ENCODE assay signal across 13 cellular contexts in genomic region chr5:96753017-96753397, GRCh38. TPM values are rescaled to one million over a fixed set of nuclear protein-coding genes. Genes with fewer than 3 reads are reported as not detected.
DNase-seq lines count a peak whose midpoint lies in the region; ATAC-seq, FAIRE-seq and TF ChIP-seq lines count a peak whose summit lies in the region.
"Had no signal": no experiment of that assay in that cellular context is flagged by ENCODE, and none has a peak within 500 bp of the region (broad histone marks: within the 10 kb centered on the region; RNA-seq: fewer than 3 reads in every experiment).

No MANE protein-coding gene starts in this region.

- no peaks in the 10 kb centered on the region for H3K9me3 Mint-ChIP-seq in activated naive CD4-positive, alpha-beta T cell treated with anti-CD3 and anti-CD28 coated beads, Interleukin-2, amount 10 ng/mL, durations not matched to agents 7 days and 5 days
- no peaks in the 10 kb centered on the region for H3K9me3 Mint-ChIP-seq in activated naive CD4-positive, alpha-beta T cell treated with anti-CD3 and anti-CD28 coated beads for 36 hours
- H3K9me3 Mint-ChIP-seq in neural progenitor cell, result no peaks in the 10 kb centered on the region
- H3K9me3 Mint-ChIP-seq: IgD-negative memory B cell had no signal

- H3K36me3 ChIP-seq in HEK293 (ENCODE audit: control insufficient read depth in 2 of 2, insufficient read depth in 1 of 2, low read length in 2 of 2) (peaks cover 34 to 79% of the 10 kb centered on the region in 2 experiments), K562 (ENCODE audit: control insufficient read depth, insufficient read depth, low read length) (peaks cover 81% of the 10 kb centered on the region), neural progenitor cell (no peaks in the 10 kb centered on the region)

- in situ Hi-C loops in K562 (cut with MboI), result no loop called here

- FAIRE-seq in K562 (lab: Jason Lieb, UNC), result no peak
- FAIRE-seq: HTR-8/SVneo had no signal

- H3K27me3 ChIP-seq in K562 (ENCODE audit: control insufficient read depth in 2 of 2, insufficient read depth in 2 of 2, low read length in 2 of 2) (no peaks in the 10 kb centered on the region), neural progenitor cell (no peaks in the 10 kb centered on the region)
- H3K27me3 ChIP-seq: BLaER1 treated with 17β-estradiol and CSF1 and Interleukin-3, amounts not matched to agents 10 nM and 100 nM; MG63 had no signal

- H3K27ac Mint-ChIP-seq in activated naive CD4-positive, alpha-beta T cell treated with anti-CD3 and anti-CD28 coated beads, Interleukin-2, amount 10 ng/mL, durations not matched to agents 7 days and 5 days, result peak overlapping the region; percentile 52
- no peak overlapping the region for H3K27ac Mint-ChIP-seq in activated naive CD4-positive, alpha-beta T cell treated with anti-CD3 and anti-CD28 coated beads for 36 hours
- peak overlapping the region; percentile 88 for H3K27ac Mint-ChIP-seq in neural progenitor cell
- H3K27ac Mint-ChIP-seq: IgD-negative memory B cell had no signal

- H3K4me1 Mint-ChIP-seq in activated naive CD4-positive, alpha-beta T cell treated with anti-CD3 and anti-CD28 coated beads, Interleukin-2, amount 10 ng/mL, durations not matched to agents 7 days and 5 days, result no peaks in the 10 kb centered on the region
- peaks cover 25% of the 10 kb centered on the region for H3K4me1 Mint-ChIP-seq in activated naive CD4-positive, alpha-beta T cell treated with anti-CD3 and anti-CD28 coated beads for 36 hours (ENCODE audit: low read depth)
- peaks cover 43% of the 10 kb centered on the region for H3K4me1 Mint-ChIP-seq in neural progenitor cell
- H3K4me1 Mint-ChIP-seq: IgD-negative memory B cell had no signal

- DNase-seq in activated naive CD4-positive, alpha-beta T cell treated with anti-CD3 and anti-CD28 coated beads, Interleukin-2, amount 10 ng/mL, durations not matched to agents 7 days and 5 days, result no peak
- no peak for DNase-seq in activated naive CD4-positive, alpha-beta T cell treated with anti-CD3 and anti-CD28 coated beads for 36 hours
- no peak for DNase-seq in K562 (ENCODE audit: extremely low read depth in 1 of 4, low spot score in 3 of 4)
- no peak for DNase-seq in neural progenitor cell (ENCODE audit: low spot score)
- DNase-seq in D341Med (ENCODE audit: low spot score), result no peak
- no peak for DNase-seq in 8988T
- DNase-seq: H7, MG63, NCI-H226 had no signal

- no peak overlapping the region for H3K4me3 ChIP-seq in HEK293 (ENCODE audit: low read depth, low read length)
- no peak overlapping the region for H3K4me3 ChIP-seq in K562
- H3K4me3 ChIP-seq in neural progenitor cell, result no peak overlapping the region
- H3K4me3 ChIP-seq: BLaER1 treated with 17β-estradiol and CSF1 and Interleukin-3, amounts not matched to agents 10 nM and 100 nM; MG63 had no signal

- POLR2A ChIA-PET in HEK293 (lab: Yijun Ruan, JAX) (interaction anchor here (0.6 to 1.4 kb wide), 6 partner anchors 24 to 892 kb away, joined by 3 to 5 read pairs (median 4); partner anchors contain the start of genes ERAP1 and RIOK2), K562 (lab: Yijun Ruan, JAX) (interaction anchor here (0.6 to 1.0 kb wide), 5 partner anchors 10 to 419 kb away, joined by 3 to 5 read pairs (median 3); no protein-coding TSS in a partner anchor)

- H3K36me3 Mint-ChIP-seq in activated naive CD4-positive, alpha-beta T cell treated with anti-CD3 and anti-CD28 coated beads, Interleukin-2, amount 10 ng/mL, durations not matched to agents 7 days and 5 days, result peaks cover 54% of the 10 kb centered on the region
- peaks cover 18% of the 10 kb centered on the region for H3K36me3 Mint-ChIP-seq in activated naive CD4-positive, alpha-beta T cell treated with anti-CD3 and anti-CD28 coated beads for 36 hours (ENCODE audit: low read depth)
- H3K36me3 Mint-ChIP-seq in neural progenitor cell, result peaks cover 19% of the 10 kb centered on the region
- H3K36me3 Mint-ChIP-seq: IgD-negative memory B cell had no signal

- no peak for ATAC-seq in K562

- H2AFZ ChIP-seq in K562 (ENCODE audit: low read depth, low read length), result no peak overlapping the region
- H2AFZ ChIP-seq in neural progenitor cell (replicated peaks), result no peak overlapping the region

- WGBS in K562 (ENCODE audit: insufficient coverage, low coverage, missing lambda C conversion rate), result 93% methylated on average over 3 of the region's 4 CpGs

- TF ChIP-seq EP300 in K562 (IDR thresholded peaks at IDR 0.05; ENCODE audit: low read length), result no peak

- peaks cover 6% of the 10 kb centered on the region for H3F3A ChIP-seq in neural progenitor cell (ENCODE audit: low read depth)

- H3K9me3 ChIP-seq in HEK293 (ENCODE audit: control insufficient read depth, insufficient read depth, low read depth, low read length) (no peaks in the 10 kb centered on the region), K562 (replicated peaks; ENCODE audit: control insufficient read depth, insufficient read depth, low read depth, low read length) (no peaks in the 10 kb centered on the region), neural progenitor cell (ENCODE audit: low read depth) (no peaks in the 10 kb centered on the region)
- H3K9me3 ChIP-seq: BLaER1 treated with 17β-estradiol and CSF1 and Interleukin-3, amounts not matched to agents 10 nM and 100 nM; MG63 had no signal

- H4K20me1 ChIP-seq in K562 (replicated peaks; ENCODE audit: control insufficient read depth, insufficient read depth, low read length), result no peaks in the 10 kb centered on the region
- no peaks in the 10 kb centered on the region for H4K20me1 ChIP-seq in neural progenitor cell (ENCODE audit: low read depth)

- TF ChIP-seq RAD21 in K562 (CRISPR knock-in tag; conservative IDR thresholded peaks at IDR 0.05 in 1 of 2, IDR thresholded peaks at IDR 0.05 in 1 of 2), result no peak

- no peaks in the 10 kb centered on the region for H3K4me1 ChIP-seq in HEK293 (ENCODE audit: control insufficient read depth, insufficient read depth, low read length)
- no peaks in the 10 kb centered on the region for H3K4me1 ChIP-seq in K562 (replicated peaks in 1 of 2; ENCODE audit: control insufficient read depth in 2 of 2, insufficient read depth in 2 of 2, low read length in 2 of 2)
- no peaks in the 10 kb centered on the region for H3K4me1 ChIP-seq in neural progenitor cell
- H3K4me1 ChIP-seq: BLaER1 treated with 17β-estradiol and CSF1 and Interleukin-3, amounts not matched to agents 10 nM and 100 nM had no signal

- H3K9ac ChIP-seq in K562 (ENCODE audit: insufficient read depth in 1 of 2, low read depth in 2 of 2, low read length in 2 of 2) (no peak overlapping the region), neural progenitor cell (no peak overlapping the region)
- H3K9ac ChIP-seq: BLaER1 treated with 17β-estradiol and CSF1 and Interleukin-3, amounts not matched to agents 10 nM and 100 nM had no signal

- CTCF ChIA-PET in activated naive CD4-positive, alpha-beta T cell treated with anti-CD3 and anti-CD28 coated beads, Interleukin-2, amount 10 ng/mL, durations not matched to agents 7 days and 5 days (lab: Charles Lee), result interaction anchor here (0.6 to 4.9 kb wide), 20 partner anchors 9 to 410 kb away, joined by 3 to 66 read pairs (median 4); partner anchors contain the start of gene LIX1
- CTCF ChIA-PET in activated naive CD4-positive, alpha-beta T cell treated with anti-CD3 and anti-CD28 coated beads for 36 hours (lab: Charles Lee), result interaction anchor here (0.6 to 4.0 kb wide), 30 partner anchors 9 to 932 kb away, joined by 3 to 31 read pairs (median 5); partner anchors contain the start of gene LIX1
- CTCF ChIA-PET in HEK293 (lab: Yijun Ruan, JAX), result interaction anchor here (0.6 to 3.3 kb wide), 30 partner anchors 10 to 414 kb away, joined by 3 to 32 read pairs (median 4); partner anchors contain the start of gene LIX1
- CTCF ChIA-PET in K562 (lab: Yijun Ruan, JAX; ENCODE audit: low intra/inter-chr PET ratio), result interaction anchor here (0.6 to 2.8 kb wide), 3 partner anchors 20 to 409 kb away, joined by 4 to 30 read pairs (median 6); no protein-coding TSS in a partner anchor

- H3K4me2 ChIP-seq in K562 (ENCODE audit: insufficient read depth, low read length) (no peak overlapping the region), neural progenitor cell (no peak overlapping the region)
- H3K4me2 ChIP-seq: BLaER1 treated with 17β-estradiol and CSF1 and Interleukin-3, amounts not matched to agents 10 nM and 100 nM had no signal

- no peaks in the 10 kb centered on the region for H3K9me1 ChIP-seq in K562 (ENCODE audit: control insufficient read depth, insufficient read depth, low read length)

- no peak overlapping the region for H3K4me3 Mint-ChIP-seq in activated naive CD4-positive, alpha-beta T cell treated with anti-CD3 and anti-CD28 coated beads, Interleukin-2, amount 10 ng/mL, durations not matched to agents 7 days and 5 days
- no peak overlapping the region for H3K4me3 Mint-ChIP-seq in activated naive CD4-positive, alpha-beta T cell treated with anti-CD3 and anti-CD28 coated beads for 36 hours
- H3K4me3 Mint-ChIP-seq in neural progenitor cell, result no peak overlapping the region
- H3K4me3 Mint-ChIP-seq: IgD-negative memory B cell had no signal

- H3K79me2 ChIP-seq in K562 (ENCODE audit: control insufficient read depth, insufficient read depth, low read length) (no peaks in the 10 kb centered on the region), neural progenitor cell (ENCODE audit: low read depth) (no peaks in the 10 kb centered on the region)

- no peaks in the 10 kb centered on the region for H3K27me3 Mint-ChIP-seq in activated naive CD4-positive, alpha-beta T cell treated with anti-CD3 and anti-CD28 coated beads, Interleukin-2, amount 10 ng/mL, durations not matched to agents 7 days and 5 days
- H3K27me3 Mint-ChIP-seq in activated naive CD4-positive, alpha-beta T cell treated with anti-CD3 and anti-CD28 coated beads for 36 hours (ENCODE audit: low read depth), result no peaks in the 10 kb centered on the region
- no peaks in the 10 kb centered on the region for H3K27me3 Mint-ChIP-seq in neural progenitor cell (ENCODE audit: insufficient read depth, low read depth)
- H3K27me3 Mint-ChIP-seq: IgD-negative memory B cell had no signal

- H3K27ac ChIP-seq in HEK293 (ENCODE audit: extremely low read depth, low read depth, low read length) (no peak overlapping the region), K562 (ENCODE audit: extremely low read depth, low read depth, low read length) (no peak overlapping the region), neural progenitor cell (no peak overlapping the region)
- H3K27ac ChIP-seq: BLaER1 treated with 17β-estradiol and CSF1 and Interleukin-3, amounts not matched to agents 10 nM and 100 nM had no signal

- no peak for TF ChIP-seq POLR2A in K562 (conservative IDR thresholded peaks at IDR 0.05)

- TF ChIP-seq CTCF in HEK293 (tag by site-specific recombination; IDR thresholded peaks at IDR 0.05) (no peak), K562 (IDR thresholded peaks at IDR 0.05 in 2 of 3, conservative IDR thresholded peaks at IDR 0.05 in 1 of 3; ENCODE audit: insufficient read depth in 2 of 3, low read depth in 1 of 3, low read length in 3 of 3) (no peak), neural progenitor cell (IDR thresholded peaks at IDR 0.05) (no peak)

- no TSS peak for BruUV-seq in K562 (replicated peaks; lab: Mats Ljungman, UMichigan)

- intact Hi-C loops in activated naive CD4-positive, alpha-beta T cell treated with anti-CD3 and anti-CD28 coated beads for 36 hours (cut with micrococcal nuclease), result loop anchor here (2.0 to 10.0 kb wide), 4 partner anchors 116 to 782 kb away; partner anchors contain the start of gene LNPEP
- intact Hi-C loops in K562 (cut with micrococcal nuclease), result loop anchor here (5.0 kb wide), 2 partner anchors 109 to 294 kb away; no protein-coding TSS in a partner anchor

RNA-seq across cellular contexts. Expression of gene ERAP1, which starts 54.7 kb away (rescaled TPM):
- 100 to 1,000 TPM; 119 to 126 TPM for total RNA-seq in activated naive CD4-positive, alpha-beta T cell treated with anti-CD3 and anti-CD28 coated beads for 36 hours
- 74.2 and 101 TPM in 2 replicates for total RNA-seq in K562 (2011; cell fraction: chromatin; rRNA removed; ENCODE audit: low replicate concordance)
- 27.7 and 31.6 TPM in 2 replicates for total RNA-seq in K562 (2011; cell fraction: nucleolus; rRNA removed)
- total RNA-seq in K562 (2011; cell fraction: nucleoplasm; rRNA removed), result 39.5 and 42.7 TPM in 2 replicates
- total RNA-seq in K562 (2014; rRNA removed), result 11.0 and 15.0 TPM in 2 replicates
- total RNA-seq in K562 (2014; rRNA removed; fragmentation: Illumina TruSeq; extraction: Trizol), result 18.6 and 19.6 TPM in 2 replicates
- 21.0 and 22.0 TPM in 2 replicates for total RNA-seq in K562 (2015; rRNA removed; fragmentation: Illumina TruSeq; extraction: Trizol)
- 23.1 and 26.8 TPM in 2 replicates for total RNA-seq in K562 (2021)
- 23.3 and 25.5 TPM in 2 replicates for polyA plus RNA-seq in K562 (2011; rRNA removed)
- 20.6 and 22.2 TPM in 2 replicates for polyA plus RNA-seq in K562 (2011; cell fraction: cytosol; rRNA removed)
- polyA plus RNA-seq in K562 (2011; cell fraction: nucleus; rRNA removed), result 46.5 and 56.3 TPM in 2 replicates
- 22.9 and 49.5 TPM in 2 replicates for polyA plus RNA-seq in K562 (2012)
- 23.4 and 31.5 TPM in 2 replicates for polyA plus RNA-seq in K562 (2014; fragmentation: Illumina TruSeq; extraction: Trizol)
- 1 to 10 TPM; 2.1 to 3.8 TPM for polyA plus RNA-seq in K562 (2014; fragmentation: Nextera tagmentation; extraction: Ambion mirVana)
- 11.9 TPM in 2 replicates for polyA plus RNA-seq in K562 (2014; rRNA removed)
- 88.3 and 107 TPM in 2 replicates for polyA minus RNA-seq in K562 (2011; rRNA and poly(A)+ RNA removed)
- 11.5 and 15.3 TPM in 2 replicates for polyA minus RNA-seq in K562 (2011; cell fraction: cytosol; rRNA and poly(A)+ RNA removed)
- polyA minus RNA-seq in K562 (2011; cell fraction: nucleus; rRNA and poly(A)+ RNA removed), result 17.6 and 30.3 TPM in 2 replicates
- 17.2 and 21.5 TPM in 2 replicates for total RNA-seq in neural progenitor cell (ENCODE audit: low replicate concordance)
